In the genomic region with DNA sequence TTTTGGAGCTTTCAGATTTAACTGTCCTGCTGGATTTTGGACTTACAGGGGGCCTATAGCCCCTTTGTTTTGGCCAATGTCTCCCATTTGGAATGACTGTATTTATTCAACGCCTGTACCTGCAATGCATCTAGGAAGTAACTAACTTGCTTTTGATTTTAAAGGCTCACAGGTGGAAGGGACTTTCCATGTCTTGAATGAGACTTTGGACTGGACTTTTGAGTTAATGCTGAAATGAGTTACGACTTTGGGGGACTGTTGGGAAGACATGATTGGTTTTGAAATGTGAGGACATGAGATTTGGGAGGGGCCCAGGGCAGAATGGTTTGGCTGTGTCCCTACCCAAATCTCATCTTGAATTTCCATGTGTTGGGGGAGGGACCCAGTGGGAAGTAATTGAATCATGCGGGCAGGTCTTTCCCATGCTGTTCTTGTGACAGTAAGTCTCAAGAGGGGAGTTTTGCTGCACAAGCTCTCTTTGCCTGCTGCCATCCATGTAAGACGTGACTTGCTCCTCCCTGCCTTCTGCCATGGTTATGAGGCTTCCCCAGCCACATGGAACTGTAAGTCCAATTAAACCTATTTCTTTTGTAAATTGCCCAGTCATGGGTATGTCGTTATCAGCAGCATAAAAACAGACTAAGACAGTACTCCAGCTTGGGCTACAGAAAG, we compare ENCODE assay signal across 15 cellular contexts. TPM values are rescaled to one million over a fixed set of nuclear protein-coding genes. Genes with fewer than 3 reads are reported as not detected.
A peak's percentile ranks its signal among the peaks of the same experiment; 100 is the strongest.
DNase-seq lines count a peak whose midpoint lies in the region; ATAC-seq, FAIRE-seq and TF ChIP-seq lines count a peak whose summit lies in the region.
"Not testable (repeated sequence)": the region's sequence is repeated elsewhere in the genome, so short reads cannot be mapped to it uniquely, and the experiment has no call there.
"Had no signal": no experiment of that assay in that cellular context is flagged by ENCODE, and none has a peak within 500 bp of the region (broad histone marks: within the 10 kb centered on the region; RNA-seq: fewer than 3 reads in every experiment).

No MANE protein-coding gene starts in this region.

- H3K9ac ChIP-seq in K562 (ENCODE audit: insufficient read depth in 1 of 2, low read depth in 2 of 2, low read length in 2 of 2) = not testable (repeated sequence)

- not testable (repeated sequence) for H3K9me1 ChIP-seq in K562 (ENCODE audit: control insufficient read depth, insufficient read depth, low read length)

- H3K4me3 ChIP-seq in K562; naive thymus-derived CD4-positive, alpha-beta T cell (ENCODE audit: low read length): not testable (repeated sequence)

- H3K9me3 Mint-ChIP-seq in CD4-positive, alpha-beta T cell; activated CD4-positive, alpha-beta T cell treated with anti-CD3 and anti-CD28 coated beads, Interleukin-2, amount 10 ng/mL, durations not matched to agents 24 days and 14 days; activated naive CD4-positive, alpha-beta T cell treated with anti-CD3 and anti-CD28 coated beads, Interleukin-2, amount 50 U/mL, for 24 hours; naive thymus-derived CD4-positive, alpha-beta T cell; neural crest cell: not testable (repeated sequence)

- POLR2A ChIA-PET in CD4-positive, alpha-beta T cell (lab: Charles Lee); K562 (lab: Yijun Ruan, JAX): not testable (repeated sequence)
- POLR2A ChIA-PET in naive thymus-derived CD4-positive, alpha-beta T cell (lab: Charles Lee) = interaction anchor here (0.7 kb wide), 1 partner anchor 66 kb away, joined by 3 read pairs; no protein-coding TSS in a partner anchor

- TF ChIP-seq CTCF in CD4-positive, alpha-beta T cell (IDR thresholded peaks at IDR 0.05); K562 (IDR thresholded peaks at IDR 0.05 in 2 of 3, conservative IDR thresholded peaks at IDR 0.05 in 1 of 3; ENCODE audit: insufficient read depth in 2 of 3, low read depth in 1 of 3, low read length in 3 of 3); neural crest cell (conservative IDR thresholded peaks at IDR 0.05): not testable (repeated sequence)

- not testable (repeated sequence) for BruUV-seq in K562 (replicated peaks; lab: Mats Ljungman, UMichigan)

- CTCF ChIA-PET in CD4-positive, alpha-beta T cell (lab: Charles Lee); K562 (lab: Yijun Ruan, JAX; ENCODE audit: low intra/inter-chr PET ratio): not testable (repeated sequence)
- CTCF ChIA-PET in naive thymus-derived CD4-positive, alpha-beta T cell (lab: Charles Lee) = interaction anchor here (0.6 to 1.1 kb wide), 2 partner anchors 53 to 66 kb away, joined by 3 read pairs; no protein-coding TSS in a partner anchor

- H3K27ac ChIP-seq in CD4-positive, alpha-beta T cell (ENCODE audit: low read depth, low read length); K562 (ENCODE audit: extremely low read depth, low read depth, low read length); naive thymus-derived CD4-positive, alpha-beta T cell (ENCODE audit: low read depth, low read length): not testable (repeated sequence)

- not testable (repeated sequence) for H3K27me3 ChIP-seq in CD4-positive, alpha-beta T cell (ENCODE audit: control insufficient read depth, insufficient read depth, low read length); K562 (ENCODE audit: control insufficient read depth in 2 of 2, insufficient read depth in 2 of 2, low read length in 2 of 2); naive thymus-derived CD4-positive, alpha-beta T cell (ENCODE audit: control insufficient read depth in 2 of 2, insufficient read depth in 2 of 2, low read length in 2 of 2)

- TF ChIP-seq EP300 in K562 (IDR thresholded peaks at IDR 0.05; ENCODE audit: low read length) = not testable (repeated sequence)

- H3K4me1 Mint-ChIP-seq in CD4-positive, alpha-beta T cell (ENCODE audit: low read depth) = peaks cover 52% of the 10 kb centered on the region
- H3K4me1 Mint-ChIP-seq in activated CD4-positive, alpha-beta T cell treated with anti-CD3 and anti-CD28 coated beads, Interleukin-2, amount 10 ng/mL, durations not matched to agents 24 days and 14 days = peaks cover 11% of the 10 kb centered on the region
- H3K4me1 Mint-ChIP-seq in activated naive CD4-positive, alpha-beta T cell treated with anti-CD3 and anti-CD28 coated beads, Interleukin-2, amount 50 U/mL, for 24 hours = peaks cover 51% of the 10 kb centered on the region
- H3K4me1 Mint-ChIP-seq in naive thymus-derived CD4-positive, alpha-beta T cell = peaks cover 17 to 53% (median 49%) of the 10 kb centered on the region in 7 donors
- H3K4me1 Mint-ChIP-seq in neural crest cell = not testable (repeated sequence)

- H3K27ac Mint-ChIP-seq in CD4-positive, alpha-beta T cell = peak overlapping the region; percentile 52
- H3K27ac Mint-ChIP-seq in activated CD4-positive, alpha-beta T cell treated with anti-CD3 and anti-CD28 coated beads, Interleukin-2, amount 10 ng/mL, durations not matched to agents 24 days and 14 days = not testable (repeated sequence)
- peak overlapping the region; percentile 36 for H3K27ac Mint-ChIP-seq in activated naive CD4-positive, alpha-beta T cell treated with anti-CD3 and anti-CD28 coated beads, Interleukin-2, amount 50 U/mL, for 24 hours
- peak overlapping the region in 7 of 9 donors; percentile 15 to 80 (median 69) for H3K27ac Mint-ChIP-seq in naive thymus-derived CD4-positive, alpha-beta T cell
- peak overlapping the region; percentile 43 for H3K27ac Mint-ChIP-seq in neural crest cell (ENCODE audit: unreplicated experiment)

- H3K4me3 Mint-ChIP-seq in CD4-positive, alpha-beta T cell; activated CD4-positive, alpha-beta T cell treated with anti-CD3 and anti-CD28 coated beads, Interleukin-2, amount 10 ng/mL, durations not matched to agents 24 days and 14 days; activated naive CD4-positive, alpha-beta T cell treated with anti-CD3 and anti-CD28 coated beads, Interleukin-2, amount 50 U/mL, for 24 hours; neural crest cell: not testable (repeated sequence)
- peak overlapping the region in 5 of 10 donors; percentile 10 to 64 (median 41) for H3K4me3 Mint-ChIP-seq in naive thymus-derived CD4-positive, alpha-beta T cell

- not testable (repeated sequence) for H3K4me1 ChIP-seq in K562 (replicated peaks in 1 of 2; ENCODE audit: control insufficient read depth in 2 of 2, insufficient read depth in 2 of 2, low read length in 2 of 2); naive thymus-derived CD4-positive, alpha-beta T cell (ENCODE audit: control insufficient read depth in 2 of 2, insufficient read depth in 2 of 2, low read length in 2 of 2)

- not testable (repeated sequence) for H3K36me3 ChIP-seq in K562 (ENCODE audit: control insufficient read depth, insufficient read depth, low read length); naive thymus-derived CD4-positive, alpha-beta T cell (ENCODE audit: control insufficient read depth in 2 of 3, insufficient read depth in 3 of 3, low read length in 3 of 3)

- not testable (repeated sequence) for H4K20me1 ChIP-seq in K562 (replicated peaks; ENCODE audit: control insufficient read depth, insufficient read depth, low read length)

- not testable (repeated sequence) for TF ChIP-seq POLR2A in K562 (conservative IDR thresholded peaks at IDR 0.05)

- TF ChIP-seq RAD21 in K562 (CRISPR knock-in tag; conservative IDR thresholded peaks at IDR 0.05 in 1 of 2, IDR thresholded peaks at IDR 0.05 in 1 of 2) = not testable (repeated sequence)

- in situ Hi-C loops in K562 (cut with MboI) = loop anchor here (25.0 kb wide), 1 partner anchor 748 kb away; no protein-coding TSS in a partner anchor

- intact Hi-C loops in CD4-positive, alpha-beta T cell (cut with DNase I, micrococcal nuclease); activated CD4-positive, alpha-beta T cell treated with anti-CD3 and anti-CD28 coated beads, Interleukin-2, amount 10 ng/mL, durations not matched to agents 24 days and 14 days (cut with micrococcal nuclease); left colon (cut with DNase I, micrococcal nuclease); naive thymus-derived CD4-positive, alpha-beta T cell (cut with micrococcal nuclease): not testable (repeated sequence)
- intact Hi-C loops in K562 (cut with micrococcal nuclease) = loop anchor here (10.0 kb wide), 1 partner anchor 65 kb away; no protein-coding TSS in a partner anchor

- ATAC-seq in CD4-positive, alpha-beta T cell (ENCODE audit: poor library complexity); K562; naive thymus-derived CD4-positive, alpha-beta T cell: not testable (repeated sequence)
- peak; percentile 39 for ATAC-seq in left colon

- not testable (repeated sequence) for H3K9me3 ChIP-seq in CD4-positive, alpha-beta T cell (ENCODE audit: control insufficient read depth, low read length); K562 (replicated peaks; ENCODE audit: control insufficient read depth, insufficient read depth, low read depth, low read length); naive thymus-derived CD4-positive, alpha-beta T cell (ENCODE audit: control insufficient read depth in 2 of 3, low read length in 3 of 3)

- H3K36me3 Mint-ChIP-seq in CD4-positive, alpha-beta T cell (ENCODE audit: low read depth) = peaks cover 29% of the 10 kb centered on the region
- H3K36me3 Mint-ChIP-seq in activated CD4-positive, alpha-beta T cell treated with anti-CD3 and anti-CD28 coated beads, Interleukin-2, amount 10 ng/mL, durations not matched to agents 24 days and 14 days (ENCODE audit: low read depth); activated naive CD4-positive, alpha-beta T cell treated with anti-CD3 and anti-CD28 coated beads, Interleukin-2, amount 50 U/mL, for 24 hours: not testable (repeated sequence)
- peaks cover 0 to 35% (median 25%) of the 10 kb centered on the region in 5 donors for H3K36me3 Mint-ChIP-seq in naive thymus-derived CD4-positive, alpha-beta T cell
- peaks cover 10% of the 10 kb centered on the region for H3K36me3 Mint-ChIP-seq in neural crest cell (ENCODE audit: low read depth)

- FAIRE-seq in K562 (lab: Jason Lieb, UNC) = not testable (repeated sequence)

- not testable (repeated sequence) for H3K79me2 ChIP-seq in K562 (ENCODE audit: control insufficient read depth, insufficient read depth, low read length)

- H3K4me2 ChIP-seq in K562 (ENCODE audit: insufficient read depth, low read length) = not testable (repeated sequence)

- H2AFZ ChIP-seq in K562 (ENCODE audit: low read depth, low read length) = not testable (repeated sequence)

- not testable (repeated sequence) for H3K27me3 Mint-ChIP-seq in CD4-positive, alpha-beta T cell; activated CD4-positive, alpha-beta T cell treated with anti-CD3 and anti-CD28 coated beads, Interleukin-2, amount 10 ng/mL, durations not matched to agents 24 days and 14 days; activated naive CD4-positive, alpha-beta T cell treated with anti-CD3 and anti-CD28 coated beads, Interleukin-2, amount 50 U/mL, for 24 hours; naive thymus-derived CD4-positive, alpha-beta T cell; neural crest cell (ENCODE audit: low read depth)

- DNase-seq in CD4-positive, alpha-beta T cell; K562 (ENCODE audit: extremely low read depth in 1 of 4, low spot score in 3 of 4); left colon; naive thymus-derived CD4-positive, alpha-beta T cell; neural crest cell (ENCODE audit: low read depth, low spot score): not testable (repeated sequence)
- DNase-seq in DMS 273 (lab: John Stamatoyannopoulos, UW; ENCODE audit: unreplicated experiment) = peak; percentile 9
- DNase-seq in activated CD4-positive, alpha-beta T cell treated with anti-CD3 and anti-CD28 coated beads, Interleukin-2, amount 10 ng/mL, durations not matched to agents 24 days and 14 days = peak; percentile 27

- 10% methylated on average over 5 of the region's 5 CpGs for WGBS in K562 (ENCODE audit: insufficient coverage, low coverage, missing lambda C conversion rate)

RNA-seq across cellular contexts. Expression of gene PPIAL4G, which starts 43.3 kb away (rescaled TPM):
- total RNA-seq in CD4-positive, alpha-beta T cell = under 1 TPM; 0.11 to 0.14 TPM
- total RNA-seq in activated CD4-positive, alpha-beta T cell treated with anti-CD3 and anti-CD28 coated beads, Interleukin-2, amount 10 ng/mL, durations not matched to agents 24 days and 14 days = 0.09 and 0.17 TPM in 2 replicates
- not detected in 2 replicates for total RNA-seq in K562 (2011; cell fraction: chromatin; rRNA removed; ENCODE audit: low replicate concordance)
- total RNA-seq in K562 (2011; cell fraction: nucleolus; rRNA removed) = not detected in 2 replicates
- total RNA-seq in K562 (2011; cell fraction: nucleoplasm; rRNA removed) = not detected in 2 replicates
- total RNA-seq in K562 (2014; rRNA removed) = not detected in 2 replicates
- not detected in 2 replicates for total RNA-seq in K562 (2014; rRNA removed; fragmentation: Illumina TruSeq; extraction: Trizol)
- total RNA-seq in K562 (2015; rRNA removed; fragmentation: Illumina TruSeq; extraction: Trizol) = not detected in 2 replicates
- total RNA-seq in K562 (2021) = not detected in 2 replicates
- not detected in 2 replicates for polyA plus RNA-seq in K562 (2011; rRNA removed)
- polyA plus RNA-seq in K562 (2011; cell fraction: cytosol; rRNA removed) = not detected in 2 replicates
- polyA plus RNA-seq in K562 (2011; cell fraction: nucleus; rRNA removed) = not detected in 2 replicates
- not detected in 2 replicates for polyA plus RNA-seq in K562 (2012)
- polyA plus RNA-seq in K562 (2014; fragmentation: Illumina TruSeq; extraction: Trizol) = not detected in 2 replicates
- polyA plus RNA-seq in K562 (2014; fragmentation: Nextera tagmentation; extraction: Ambion mirVana) = not detected
- not detected in 2 replicates for polyA plus RNA-seq in K562 (2014; rRNA removed)
- not detected in 2 replicates for polyA minus RNA-seq in K562 (2011; rRNA and poly(A)+ RNA removed)
- polyA minus RNA-seq in K562 (2011; cell fraction: cytosol; rRNA and poly(A)+ RNA removed) = not detected in 2 replicates
- polyA minus RNA-seq in K562 (2011; cell fraction: nucleus; rRNA and poly(A)+ RNA removed) = not detected in 2 replicates
- not detected for total RNA-seq in left colon
- total RNA-seq in naive thymus-derived CD4-positive, alpha-beta T cell = 1 to 10 TPM in 2 of 5 experiments, under 1 TPM in 3; 0.27 to 5.8 (median 0.94) TPM
- polyA plus RNA-seq in naive thymus-derived CD4-positive, alpha-beta T cell = under 1 TPM; 0.05 to 0.09 TPM
- total RNA-seq in neural crest cell = 0.09 TPM in 1 of 2 replicates, not detected in the other
- total RNA-seq: A673, Calu3, GM23248, H4, HT-29 had no signal
- polyA plus RNA-seq: AG04450, CD14-positive monocyte, GM23248 had no signal
